In the genomic region with DNA sequence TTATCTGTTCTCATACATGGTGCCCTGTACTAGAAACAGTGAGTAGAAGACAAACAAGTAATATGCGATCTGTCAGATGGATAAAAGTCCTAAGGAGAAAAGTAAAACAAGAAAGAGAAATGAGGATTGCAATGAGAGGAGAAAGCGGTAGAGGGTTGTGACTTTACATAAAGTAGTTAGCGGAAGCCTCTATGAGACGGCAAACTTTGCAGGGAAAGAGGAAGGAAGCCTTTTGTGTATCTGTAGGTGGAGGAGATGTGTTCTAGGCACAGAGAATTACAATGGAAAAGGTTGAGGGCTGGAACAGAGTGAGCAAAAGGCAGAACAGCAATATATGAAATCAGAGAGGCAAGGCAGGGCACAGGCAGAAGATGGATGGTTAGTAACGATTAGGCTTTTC, we compare ENCODE assay signal across 25 cellular contexts.
"Had no signal": no experiment of that assay in that cellular context is flagged by ENCODE, and none has a peak within 500 bp of the region (broad histone marks: within the 10 kb centered on the region; RNA-seq: fewer than 3 reads in every experiment).

No MANE protein-coding gene starts in this region.

- H3K4me3 ChIP-seq: coronary artery, dorsolateral prefrontal cortex had no signal

- H3K36me3 ChIP-seq: brain microvascular endothelial cell had no signal

- H3K27me3 ChIP-seq: brain microvascular endothelial cell, dorsolateral prefrontal cortex had no signal

- H3K27ac ChIP-seq: brain microvascular endothelial cell, coronary artery, dorsolateral prefrontal cortex had no signal

- DNase-seq: activated CD4-positive, alpha-beta memory T cell treated with anti-CD3 and anti-CD28 coated beads, Interleukin-2, amount 10 ng/mL, durations not matched to agents 7 days and 5 days; activated CD4-positive, alpha-beta T cell treated with anti-CD3 and anti-CD28 coated beads for 1 hour; activated CD4-positive, alpha-beta T cell treated with anti-CD3 and anti-CD28 coated beads for 4 hours; activated CD4-positive, alpha-beta T cell treated with anti-CD3 and anti-CD28 coated beads, Interleukin-2, amount 10 ng/mL, durations not matched to agents 7 days and 5 days; activated CD4-positive, alpha-beta T cell treated with anti-CD3 and anti-CD28 coated beads, Interleukin-2, amount 50 U/mL, for 4 hours; activated CD4-positive, CD25-positive, alpha-beta regulatory T cell; activated CD8-positive, alpha-beta memory T cell treated with anti-CD3 and anti-CD28 coated beads, Interleukin-2, amount 50 U/mL, for 48 hours; activated gamma-delta T cell; activated naive CD4-positive, alpha-beta T cell treated with anti-CD3 and anti-CD28 coated beads, Interleukin-2, amount 50 U/mL, for 16 hours; activated naive CD4-positive, alpha-beta T cell treated with Interleukin-2 at 50 U/mL for 16 hours; activated T-cell treated with anti-CD3 and anti-CD28 coated beads for 4 hours; activated T-cell treated with anti-CD3 and anti-CD28 coated beads, Interleukin-2, amount 50 U/mL, for 24 hours; activated T-cell treated with anti-CD3 and anti-CD28 coated beads, Interleukin-2, amount 50 U/mL, for 72 hours; amniotic stem cell; anterior cingulate cortex; brain microvascular endothelial cell; dorsolateral prefrontal cortex; effector memory CD4-positive, alpha-beta T cell; endodermal cell; foreskin fibroblast; head of caudate nucleus; hippocampal formation; T1000 had no signal

- ATAC-seq: activated T-cell treated with anti-CD3 and anti-CD28 coated beads, Interleukin-2, amount 50 U/mL, for 72 hours; esophagus mucosa had no signal
